Comparison of ENCODE assay signal across 35 cellular contexts in the genomic region with DNA sequence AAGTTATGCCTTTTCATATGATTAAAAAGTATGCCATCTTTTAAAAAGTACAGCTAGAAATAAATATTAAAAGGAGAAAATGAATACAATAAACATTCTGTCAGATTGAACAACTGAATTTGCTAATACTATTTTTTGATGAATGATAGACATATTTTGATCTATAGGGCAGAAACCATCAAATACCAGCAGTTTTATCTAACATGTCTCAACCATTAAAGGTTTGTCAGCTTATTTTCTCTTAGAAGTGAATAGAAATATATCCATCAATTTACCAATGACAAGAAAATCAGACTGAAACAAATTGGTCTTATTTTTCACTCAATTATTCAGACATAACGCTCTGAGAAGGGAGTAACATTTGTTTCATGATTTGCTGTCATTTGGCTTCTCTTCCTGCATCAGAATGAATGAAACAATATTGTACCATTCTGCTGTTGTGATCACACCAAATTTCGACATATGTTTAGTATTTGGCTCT.
DNase-seq lines count a peak whose midpoint lies in the region; FAIRE-seq and TF ChIP-seq lines count a peak whose summit lies in the region.
"Had no signal": no experiment of that assay in that cellular context is flagged by ENCODE, and none has a peak within 500 bp of the region (broad histone marks: within the 10 kb centered on the region; RNA-seq: fewer than 3 reads in every experiment).

No MANE protein-coding gene starts in this region.

- DNase-seq in Ammon's horn (ENCODE audit: low spot score) (peak; percentile 18), keratinocyte (ENCODE audit: low read depth, low spot score) (no peak), small intestine (no peak), activated gamma-delta T cell (lab: John Stamatoyannopoulos, UW) (no peak), SK-N-SH (no peak), NCI-H446 (lab: John Stamatoyannopoulos, UW) (no peak)
- no peak for DNase-seq in NK-92 treated with Interleukin-12 subunit alpha and Interleukin-12 subunit beta, amount 100 ng/mL, for 24 hours (lab: John Stamatoyannopoulos, UW)
- DNase-seq: 8988T; ACHN; AML-193; BE2C; C1 segment of cervical spinal cord; Caco-2; Calu3; CD4-positive, alpha-beta memory T cell; CD4-positive, alpha-beta T cell; CD4-positive, CD25-positive, alpha-beta regulatory T cell; CD8-positive, alpha-beta memory T cell; CD8-positive, alpha-beta T cell; COR-L47; DMS 273 treated with DMSO at 0.1 percent for 48 hours; DMS153; DMS53; DMS79; DMS79 treated with DMSO at 0.1 percent for 48 hours; DND-41; EL had no signal

- no peaks in the 10 kb centered on the region for H3K9me3 ChIP-seq in keratinocyte (ENCODE audit: control insufficient read depth, low read depth, low read length)
- H3K9me3 ChIP-seq in neural cell (ENCODE audit: low read length), result no peaks in the 10 kb centered on the region
- H3K9me3 ChIP-seq in small intestine (ENCODE audit: control insufficient read depth, low read depth), result no peaks in the 10 kb centered on the region
- H3K9me3 ChIP-seq in SK-N-SH, result no peaks in the 10 kb centered on the region
- H3K9me3 ChIP-seq: A549; BE2C; BLaER1; BLaER1 treated with 17β-estradiol and CSF1 and Interleukin-3, amounts not matched to agents 10 nM and 100 nM; Caco-2 had no signal

- H3K79me2 ChIP-seq in keratinocyte (ENCODE audit: control insufficient read depth, insufficient read depth, low read length) (no peaks in the 10 kb centered on the region), neural cell (replicated peaks; ENCODE audit: insufficient read depth, low read length) (no peaks in the 10 kb centered on the region), SK-N-SH (ENCODE audit: insufficient read depth) (no peaks in the 10 kb centered on the region)

- no peaks in the 10 kb centered on the region for H3K36me3 ChIP-seq in keratinocyte (ENCODE audit: control insufficient read depth in 2 of 2, extremely low read depth in 1 of 2, insufficient read depth in 2 of 2, low read length in 2 of 2)
- no peaks in the 10 kb centered on the region for H3K36me3 ChIP-seq in neural cell (ENCODE audit: insufficient read depth, low read length)
- H3K36me3 ChIP-seq in small intestine (ENCODE audit: control insufficient read depth in 2 of 2, insufficient read depth in 2 of 2, low read length in 2 of 2), result no peaks in the 10 kb centered on the region
- H3K36me3 ChIP-seq in SK-N-SH (replicated peaks in 1 of 2; ENCODE audit: control insufficient read depth in 1 of 2, insufficient read depth in 2 of 2, low read length in 1 of 2), result no peaks in the 10 kb centered on the region
- H3K36me3 ChIP-seq: BE2C; BLaER1; BLaER1 treated with 17β-estradiol and CSF1 and Interleukin-3, amounts not matched to agents 10 nM and 100 nM had no signal

- H3K27me3 ChIP-seq in keratinocyte (ENCODE audit: control insufficient read depth, extremely low read depth, insufficient read depth, low read length) (no peaks in the 10 kb centered on the region), neural cell (ENCODE audit: insufficient read depth, low read depth, low read length) (peaks cover 10% of the 10 kb centered on the region), small intestine (ENCODE audit: control insufficient read depth in 2 of 2, insufficient read depth in 2 of 2, low read length in 2 of 2) (no peaks in the 10 kb centered on the region), SK-N-SH (ENCODE audit: insufficient read depth) (no peaks in the 10 kb centered on the region)
- H3K27me3 ChIP-seq: BE2C; BLaER1; BLaER1 treated with 17β-estradiol and CSF1 and Interleukin-3, amounts not matched to agents 10 nM and 100 nM had no signal

- H4K20me1 ChIP-seq in keratinocyte (ENCODE audit: control insufficient read depth, extremely low read depth, insufficient read depth, low read length), result no peaks in the 10 kb centered on the region
- H4K20me1 ChIP-seq in neural cell (ENCODE audit: insufficient read depth), result no peaks in the 10 kb centered on the region
- H4K20me1 ChIP-seq in SK-N-SH (ENCODE audit: insufficient read depth), result no peaks in the 10 kb centered on the region
- H4K20me1 ChIP-seq: BLaER1; BLaER1 treated with 17β-estradiol and CSF1 and Interleukin-3, amounts not matched to agents 10 nM and 100 nM had no signal

- no peak for TF ChIP-seq CTCF in keratinocyte (optimal IDR thresholded peaks at IDR 0.05 in 1 of 3, IDR thresholded peaks at IDR 0.05 in 1 of 3, conservative IDR thresholded peaks at IDR 0.05 in 1 of 3; ENCODE audit: extremely low read depth in 1 of 3, insufficient read depth in 2 of 3, low read length in 3 of 3)
- TF ChIP-seq CTCF in neural cell (IDR thresholded peaks at IDR 0.05; ENCODE audit: poor library complexity, severe bottlenecking), result no peak
- no peak for TF ChIP-seq CTCF in SK-N-SH (IDR thresholded peaks at IDR 0.05)

- dilution Hi-C loops in keratinocyte (cut with MboI; ENCODE audit: extremely low pct_ligation_motif_present, low sequenced_read_pairs), result no loop called here

- H3K9me2 ChIP-seq in neural cell (ENCODE audit: insufficient read depth, low read length) (no peaks in the 10 kb centered on the region), SK-N-SH (no peaks in the 10 kb centered on the region)

- H3K4me3 ChIP-seq in keratinocyte (ENCODE audit: control insufficient read depth in 2 of 3, extremely low read depth in 1 of 3, insufficient read depth in 2 of 3, low read depth in 1 of 3, low read length in 3 of 3) (no peak overlapping the region), neural cell (ENCODE audit: low read length) (no peak overlapping the region), small intestine (ENCODE audit: low read depth in 1 of 2, low read length in 2 of 2) (no peak overlapping the region), SK-N-SH (ENCODE audit: low read depth in 2 of 2, low read length in 1 of 2) (no peak overlapping the region)
- H3K4me3 ChIP-seq: A549; BLaER1; BLaER1 treated with 17β-estradiol and CSF1 and Interleukin-3, amounts not matched to agents 10 nM and 100 nM had no signal

- H2AFZ ChIP-seq in keratinocyte (ENCODE audit: control insufficient read depth, low read length) (no peak overlapping the region), neural cell (ENCODE audit: low read depth, low read length) (no peak overlapping the region), SK-N-SH (ENCODE audit: low read depth) (no peak overlapping the region)

- H3K27ac ChIP-seq in keratinocyte (ENCODE audit: control insufficient read depth, insufficient read depth, low read length) (no peak overlapping the region), neural cell (ENCODE audit: low read length) (no peak overlapping the region), small intestine (ENCODE audit: low read depth in 1 of 2, low read length in 1 of 2) (no peak overlapping the region), SK-N-SH (ENCODE audit: low read depth in 2 of 2, low read length in 1 of 2) (no peak overlapping the region)
- H3K27ac ChIP-seq: 22Rv1; A549; BLaER1; BLaER1 treated with 17β-estradiol and CSF1 and Interleukin-3, amounts not matched to agents 10 nM and 100 nM; C4-2B had no signal

- TF ChIP-seq EP300 in neural cell (conservative IDR thresholded peaks at IDR 0.05; ENCODE audit: poor library complexity, severe bottlenecking) (peak; percentile 99), SK-N-SH (IDR thresholded peaks at IDR 0.05; ENCODE audit: borderline replicate concordance in 1 of 2, low read depth in 1 of 2, low read length in 1 of 2) (no peak)

- WGBS in small intestine, 3 donors, result 38 to 41% (median 39%) methylated on average over 2 of the region's 2 CpGs
- 19% methylated on average over 2 of the region's 2 CpGs for WGBS in SK-N-SH (ENCODE audit: low lambda C conversion rate)

- no peak for TF ChIP-seq RAD21 in neural cell (conservative IDR thresholded peaks at IDR 0.05)
- no peak for TF ChIP-seq RAD21 in SK-N-SH (IDR thresholded peaks at IDR 0.05; ENCODE audit: low read length)

- CTCF ChIA-PET in SK-N-SH (lab: Yijun Ruan, JAX), result no interaction called here

- H3K9ac ChIP-seq in keratinocyte (ENCODE audit: control insufficient read depth, extremely low read depth, insufficient read depth, low read length) (no peak overlapping the region), neural cell (ENCODE audit: low read length) (no peak overlapping the region), SK-N-SH (no peak overlapping the region)
- H3K9ac ChIP-seq: BLaER1; BLaER1 treated with 17β-estradiol and CSF1 and Interleukin-3, amounts not matched to agents 10 nM and 100 nM had no signal

- FAIRE-seq in keratinocyte (lab: Jason Lieb, UNC) (peak; percentile 36), small intestine (lab: Jason Lieb, UNC) (peak; percentile 5)
- FAIRE-seq: A204.1, A549, D721Med had no signal

- no peaks in the 10 kb centered on the region for H3K9me1 ChIP-seq in keratinocyte (ENCODE audit: control insufficient read depth, extremely low read depth, insufficient read depth, low read length)

- POLR2A ChIA-PET in SK-N-SH (lab: Yijun Ruan, JAX), result no interaction called here

- H3K4me2 ChIP-seq in keratinocyte (ENCODE audit: control insufficient read depth, extremely low read depth, insufficient read depth, low read depth, low read length) (no peak overlapping the region), neural cell (ENCODE audit: low read length) (no peak overlapping the region), SK-N-SH (no peak overlapping the region)
- H3K4me2 ChIP-seq: A549, BLaER1 had no signal

- H3F3A ChIP-seq in neural cell (ENCODE audit: insufficient read depth, low read length, poor library complexity, severe bottlenecking), result no peaks in the 10 kb centered on the region
- H3F3A ChIP-seq in SK-N-SH (replicated peaks; ENCODE audit: insufficient read depth), result no peaks in the 10 kb centered on the region

- H3K4me1 ChIP-seq in keratinocyte (ENCODE audit: control insufficient read depth, extremely low read depth, insufficient read depth, low read length) (no peaks in the 10 kb centered on the region), small intestine (ENCODE audit: control insufficient read depth in 2 of 2, insufficient read depth in 1 of 2, low read depth in 1 of 2, low read length in 1 of 2) (no peaks in the 10 kb centered on the region), SK-N-SH (ENCODE audit: control insufficient read depth in 1 of 2, insufficient read depth in 2 of 2, low read depth in 1 of 2, low read length in 1 of 2) (no peaks in the 10 kb centered on the region)
- H3K4me1 ChIP-seq: A549; BE2C; BLaER1; BLaER1 treated with 17β-estradiol and CSF1 and Interleukin-3, amounts not matched to agents 10 nM and 100 nM; Caco-2 had no signal

TF ChIP-seq in neural cell, 6 proteins besides CTCF, POLR2A, EP300 and RAD21 (continues in another document):
- peak; percentile 98 for TF ChIP-seq POLR2AphosphoS5 (IDR thresholded peaks at IDR 0.05)
- TF ChIP-seq MXI1 (conservative IDR thresholded peaks at IDR 0.05; ENCODE audit: poor library complexity, severe bottlenecking), result no peak

TF ChIP-seq in SK-N-SH, 30 proteins besides CTCF, POLR2A, EP300 and RAD21:
- TF ChIP-seq JUND (IDR thresholded peaks at IDR 0.05) (no peak), YY1 (IDR thresholded peaks at IDR 0.05; ENCODE audit: low read depth) (no peak), EZH2phosphoT487 (IDR thresholded peaks at IDR 0.05; ENCODE audit: borderline replicate concordance, low read depth) (no peak), RCOR1 (IDR thresholded peaks at IDR 0.05; ENCODE audit: low read length) (no peak), GATA2 (CRISPR knock-in tag; IDR thresholded peaks at IDR 0.05) (no peak)
